Comparison of ENCODE assay signal across 8 cellular contexts in the genomic region with DNA sequence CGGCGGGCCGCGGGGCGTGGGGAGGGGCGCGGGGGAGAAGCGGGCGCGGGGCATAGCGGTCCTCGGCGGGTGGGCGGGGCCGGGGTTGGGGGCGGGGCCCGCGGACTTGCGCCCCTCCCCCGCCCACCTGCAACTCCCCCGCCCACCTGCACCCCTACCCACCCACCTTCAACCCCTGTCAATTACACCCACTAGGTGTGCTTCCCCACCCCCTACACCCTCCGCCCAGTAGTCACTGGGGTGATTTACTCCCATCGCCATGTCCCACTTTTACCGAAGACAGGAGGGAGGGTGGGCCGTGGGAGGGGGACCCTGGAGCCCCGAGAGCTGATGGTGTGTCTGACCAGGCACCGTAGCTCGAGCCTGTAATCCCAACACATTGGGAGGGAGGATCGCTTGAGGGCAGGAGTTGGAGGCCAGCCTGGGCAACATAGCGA. TPM values are rescaled to one million over a fixed set of nuclear protein-coding genes. Genes with fewer than 3 reads are reported as not detected.
A peak's percentile ranks its signal among the peaks of the same experiment; 100 is the strongest.
DNase-seq lines count a peak whose midpoint lies in the region; ATAC-seq and TF ChIP-seq lines count a peak whose summit lies in the region.

No MANE protein-coding gene starts in this region.

- H3K27me3 Mint-ChIP-seq in H9 (ENCODE audit: low read depth): peaks cover 1% of the 10 kb centered on the region; the same call in 1 of the 2 replicates

- H3T11ph ChIP-seq in H9 (ENCODE audit: low read length): no peak overlapping the region

- no peak overlapping the region for H2BK12ac ChIP-seq in H9 (ENCODE audit: insufficient read length, low read depth, low read length)

- H3K4me3 Mint-ChIP-seq in H9: peak overlapping the region; percentile 74 to 85

- ATAC-seq in HG03159 (IDR thresholded peaks at IDR 0.05; ENCODE audit: unreplicated experiment): no peak

- DNase-seq in AG09309 (ENCODE audit: low read depth) (no peak), H9 (no peak), right atrium auricular region (ENCODE audit: low spot score) (no peak), NAMALWA (ENCODE audit: low spot score) (no peak), cerebellar nuclear complex (lab: John Stamatoyannopoulos, UW) (no peak)
- peak; percentile 13 for DNase-seq in activated naive CD4-positive, alpha-beta T cell treated with anti-CD3 and anti-CD28 coated beads, Interleukin-2, amount 50 U/mL, for 16 hours

- no peak for TF ChIP-seq CTCF in AG09309 (IDR thresholded peaks at IDR 0.05; ENCODE audit: control insufficient read depth, insufficient read depth, low read depth, low read length, missing control alignments)
- TF ChIP-seq CTCF in H9 (conservative IDR thresholded peaks at IDR 0.05): no peak
- no peak for TF ChIP-seq CTCF in right atrium auricular region (IDR thresholded peaks at IDR 0.05)

- H3K27ac ChIP-seq in H9 (ENCODE audit: insufficient read length, low read depth, low read length) (no peak overlapping the region), right atrium auricular region (peak overlapping the region; percentile 94 to 97), skin epidermis (peak overlapping the region; percentile 74 to 98 (median 92))

- H3K79me2 ChIP-seq in H9 (ENCODE audit: insufficient read depth, low read length): no peaks in the 10 kb centered on the region

- no peak overlapping the region for H2BK5ac ChIP-seq in H9 (ENCODE audit: insufficient read length, low read length)

- peaks cover 8 to 11% of the 10 kb centered on the region in 2 experiments; a peak in 3 of 4 replicates for H3K4me1 Mint-ChIP-seq in H9

- no peak overlapping the region for H4K5ac ChIP-seq in H9 (ENCODE audit: insufficient read length, low read depth, low read length)

- H2BK20ac ChIP-seq in H9 (ENCODE audit: low read depth, low read length, poor library complexity, severe bottlenecking): no peak overlapping the region

- H3K4me2 ChIP-seq in H9 (ENCODE audit: insufficient read depth, insufficient read length, low read length): peak overlapping the region; percentile 83

- H3K4me3 ChIP-seq in AG09309 (ENCODE audit: control insufficient read depth, low read depth, low read length) (peak overlapping the region; percentile 84), right atrium auricular region (peak overlapping the region; percentile 57 to 77), skin epidermis (peak overlapping the region; percentile 52 to 89 (median 77))

- no peak overlapping the region for H2AK5ac ChIP-seq in H9 (ENCODE audit: insufficient read length, low read length)

- H3K36me3 ChIP-seq in right atrium auricular region: peaks cover 3% of the 10 kb centered on the region

- H3K4me1 ChIP-seq in H9 (ENCODE audit: insufficient read depth, low read length) (no peaks in the 10 kb centered on the region), right atrium auricular region (peaks cover 0 to 17% of the 10 kb centered on the region in 2 donors)

- H2BK15ac ChIP-seq in H9 (ENCODE audit: low read depth, low read length): no peak overlapping the region

- no peak overlapping the region for H3K9ac ChIP-seq in H9 (ENCODE audit: extremely low read depth, insufficient read length, low read length)

- H3K9me3 Mint-ChIP-seq in H9: peaks cover 0 to 3% of the 10 kb centered on the region in 2 experiments; a peak in 2 of 5 replicates

- peaks cover 3 to 18% (median 17%) of the 10 kb centered on the region in 3 experiments for H3K36me3 Mint-ChIP-seq in H9 (ENCODE audit: insufficient read depth in 1 of 3, low read depth in 3 of 3)

- no peak overlapping the region for H3K14ac ChIP-seq in H9 (ENCODE audit: insufficient read depth, low read length)

- WGBS in H9 (ENCODE audit: extremely low coverage, insufficient read length, low lambda C conversion rate): no CpG with 5 or more reads among the region's 30 CpGs

- H2AFZ ChIP-seq in H9 (ENCODE audit: low read length): no peak overlapping the region

- H3K9me3 ChIP-seq in H9 (ENCODE audit: control insufficient read depth, low read depth, low read length) (no peaks in the 10 kb centered on the region), right atrium auricular region (no peaks in the 10 kb centered on the region)

- H4K8ac ChIP-seq in H9 (replicated peaks; ENCODE audit: insufficient read length, low read depth, low read length): no peak overlapping the region

- H3K18ac ChIP-seq in H9 (ENCODE audit: insufficient read length, low read depth, low read length): no peak overlapping the region

- no peaks in the 10 kb centered on the region for H4K20me1 ChIP-seq in H9 (ENCODE audit: control insufficient read depth, insufficient read depth, insufficient read length)

- peak overlapping the region in 1 of 3 experiments; percentile 55; a peak in 2 of 7 replicates for H3K27ac Mint-ChIP-seq in H9

- no peaks in the 10 kb centered on the region for H3K79me1 ChIP-seq in H9 (ENCODE audit: insufficient read depth, low read depth, low read length, poor library complexity, severe bottlenecking)

- no peak overlapping the region for H3K56ac ChIP-seq in H9 (ENCODE audit: insufficient read length, low read depth, low read length)

- no peak overlapping the region for H2BK120ac ChIP-seq in H9 (ENCODE audit: low read depth, low read length, poor library complexity, severe bottlenecking)

- peaks cover 11% of the 10 kb centered on the region for H3K23me2 ChIP-seq in H9 (ENCODE audit: insufficient read length, low read depth, low read length, poor library complexity, severe bottlenecking)

- H3K4ac ChIP-seq in H9 (ENCODE audit: low read depth, low read length): no peak overlapping the region

- H3K27me3 ChIP-seq in H9 (ENCODE audit: insufficient read depth, low read length): no peaks in the 10 kb centered on the region
- H3K27me3 ChIP-seq in right atrium auricular region: no peaks in the 10 kb centered on the region

- H3K23ac ChIP-seq in H9 (ENCODE audit: insufficient read length, low read depth, low read length): no peak overlapping the region

- H4K91ac ChIP-seq in H9 (ENCODE audit: insufficient read length, low read depth, low read length): no peak overlapping the region

RNA-seq across cellular contexts. Expression of a gene that starts 0.6 kb away (rescaled TPM):
- total RNA-seq in H9 (2021): 8.9 and 10.0 TPM in 2 replicates
- total RNA-seq in right atrium auricular region: 1 to 10 TPM; 8.6 to 10.0 TPM
